26 cellular contexts compared by ENCODE assay signal in the genomic region with DNA sequence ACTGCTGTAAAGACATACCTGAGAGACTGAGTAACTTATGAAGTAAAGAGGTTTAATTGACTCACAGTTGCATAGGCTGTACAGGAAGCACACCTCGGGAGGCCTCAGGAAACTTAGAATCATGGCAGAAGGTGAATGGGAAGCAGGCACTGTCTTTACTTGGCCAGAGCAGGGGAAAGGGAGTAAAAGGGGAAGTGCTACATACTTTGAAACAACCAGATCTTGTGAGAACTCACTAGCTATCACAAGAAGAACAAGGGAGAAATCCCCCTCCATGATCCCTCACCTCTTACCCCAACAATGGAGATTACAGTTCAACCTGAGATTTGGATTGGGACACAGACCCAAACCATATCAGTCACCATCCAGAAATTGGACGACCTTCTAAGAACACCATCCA.
"Had no signal": no experiment of that assay in that cellular context is flagged by ENCODE, and none has a peak within 500 bp of the region (broad histone marks: within the 10 kb centered on the region; RNA-seq: fewer than 3 reads in every experiment).

No MANE protein-coding gene starts in this region.

- DNase-seq: activated CD4-positive, alpha-beta memory T cell treated with anti-CD3 and anti-CD28 coated beads, Interleukin-2, amount 10 ng/mL, durations not matched to agents 7 days and 5 days; activated CD4-positive, alpha-beta T cell treated with anti-CD3 and anti-CD28 coated beads, Interleukin-2, amount 10 ng/mL, durations not matched to agents 7 days and 5 days; activated CD4-positive, CD25-positive, alpha-beta regulatory T cell treated with anti-CD3 and anti-CD28 coated beads, Interleukin-2, amount 50 U/mL, for 72 hours; activated naive CD8-positive, alpha-beta T cell treated with anti-CD3 and anti-CD28 coated beads, Interleukin-2, amount 50 U/mL, for 24 hours; activated T-cell treated with anti-CD3 and anti-CD28 coated beads, Interleukin-2, amount 50 U/mL, for 4 hours; amygdala; effector CD8-positive, alpha-beta T cell; kidney glomerular epithelial cell; left lung; lower lobe of right lung; mesenchymal stem cell; natural killer cell; stimulated activated CD4-positive, alpha-beta T cell treated with anti-CD3 and anti-CD28 coated beads, Interleukin-1b, Interleukin-23, amount 100 ng/mL, for 48 hours; stimulated activated CD4-positive, alpha-beta T cell treated with anti-CD3 and anti-CD28 coated beads, Interleukin-4, amount 100 ng/mL, for 4 hours; stimulated activated CD8-positive, alpha-beta memory T cell treated with anti-CD3 and anti-CD28 coated beads, Interleukin-4, amount 100 ng/mL, for 48 hours; stomach; T1000; thyroid gland; upper lobe of left lung had no signal

- H3K27ac ChIP-seq: left lung, lower lobe of right lung, neural progenitor cell, right atrium auricular region, stomach, thyroid gland, upper lobe of left lung, vagina had no signal

- H3K9ac ChIP-seq: neural progenitor cell had no signal

- H3K4me3 ChIP-seq: left lung, lower lobe of right lung, neural progenitor cell, right atrium auricular region, smooth muscle cell, stomach, thyroid gland, upper lobe of left lung, vagina had no signal

- H3K4me1 ChIP-seq: left lung, lower lobe of right lung, neural progenitor cell, right atrium auricular region, stomach, thyroid gland, upper lobe of left lung, vagina had no signal

- H3K36me3 ChIP-seq: left lung, lower lobe of right lung, neural progenitor cell, right atrium auricular region, stomach, thyroid gland, upper lobe of left lung, vagina had no signal

- H3K9me3 ChIP-seq: left lung, lower lobe of right lung, right atrium auricular region, stomach, thyroid gland, upper lobe of left lung, vagina had no signal

- H3K4me2 ChIP-seq: neural progenitor cell, smooth muscle cell had no signal

- H3K27me3 ChIP-seq: left lung, neural progenitor cell, right atrium auricular region, stomach, thyroid gland, upper lobe of left lung, vagina had no signal

- H2AFZ ChIP-seq: neural progenitor cell had no signal

- FAIRE-seq: colon, endometrium, frontal cortex had no signal
